28 cellular contexts compared by ENCODE assay signal in the genomic region with DNA sequence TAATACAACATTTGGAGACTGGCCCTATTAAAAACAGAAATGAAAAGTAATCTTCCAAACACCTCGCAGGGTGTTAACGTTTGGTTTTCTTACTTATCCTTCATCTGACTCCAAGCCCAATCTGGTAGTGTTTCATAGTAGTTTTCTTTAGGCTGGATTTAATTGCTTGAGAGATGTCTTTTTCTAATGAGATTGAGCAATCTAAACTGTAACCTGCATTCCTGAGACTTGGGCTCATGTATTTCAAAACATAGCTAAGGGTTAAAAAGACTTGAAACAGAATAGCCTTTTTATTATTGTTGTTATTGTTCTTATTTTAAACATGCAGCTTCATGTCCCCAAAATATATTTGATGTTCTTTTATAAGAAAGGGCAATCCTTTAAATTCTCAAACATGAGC.
"Had no signal": no experiment of that assay in that cellular context is flagged by ENCODE, and none has a peak within 500 bp of the region (broad histone marks: within the 10 kb centered on the region; RNA-seq: fewer than 3 reads in every experiment).

No MANE protein-coding gene starts in this region.

- H3K9me3 ChIP-seq: body of pancreas, esophagus squamous epithelium had no signal

- H3K27ac ChIP-seq: body of pancreas, esophagus squamous epithelium, foreskin keratinocyte, heart left ventricle, left lung, lower lobe of right lung, spleen, tibial nerve had no signal

- H3K27me3 ChIP-seq: body of pancreas, esophagus squamous epithelium, foreskin keratinocyte, heart left ventricle, left lung, spleen, tibial nerve had no signal

- H3K4me1 Mint-ChIP-seq: activated CD8-positive, alpha-beta memory T cell treated with anti-CD3 and anti-CD28 coated beads, Interleukin-2, amount 10 ng/mL, durations not matched to agents 7 days and 5 days; endodermal cell; immature natural killer cell; WTC11 had no signal

- DNase-seq: activated CD4-positive, alpha-beta T cell treated with anti-CD3 and anti-CD28 coated beads for 1 hour; activated CD4-positive, alpha-beta T cell treated with anti-CD3 and anti-CD28 coated beads, Interleukin-2, amount 50 U/mL, for 1 hour; activated CD8-positive, alpha-beta memory T cell treated with anti-CD3 and anti-CD28 coated beads, Interleukin-2, amount 10 ng/mL, durations not matched to agents 7 days and 5 days; activated CD8-positive, alpha-beta T cell treated with anti-CD3 and anti-CD28 coated beads, Interleukin-2, amount 10 ng/mL, durations not matched to agents 7 days and 5 days; activated naive CD4-positive, alpha-beta T cell; activated T-cell treated with anti-CD3 and anti-CD28 coated beads, Interleukin-2, amount 50 U/mL, for 48 hours; aorta; body of pancreas; endodermal cell; esophagus squamous epithelium; heart left ventricle; hypothalamus; immature natural killer cell; kidney glomerular epithelial cell; left lung; lower lobe of right lung; mesendoderm; mucosa of descending colon; right cardiac atrium; spleen; stimulated activated naive CD4-positive, alpha-beta T cell treated with Interleukin-2 at 50 U/mL for 16 hours; T-helper 2 cell had no signal

- H3K36me3 ChIP-seq: esophagus squamous epithelium, heart left ventricle, left lung, lower lobe of right lung, spleen, tibial nerve had no signal

- H3K4me3 Mint-ChIP-seq: activated CD8-positive, alpha-beta memory T cell treated with anti-CD3 and anti-CD28 coated beads, Interleukin-2, amount 10 ng/mL, durations not matched to agents 7 days and 5 days; activated CD8-positive, alpha-beta T cell treated with anti-CD3 and anti-CD28 coated beads, Interleukin-2, amount 10 ng/mL, durations not matched to agents 7 days and 5 days; dendritic cell treated with granulocyte-macrophage colony-stimulating factor and Interleukin-4, amounts not matched to agents 40 ng/mL and 50 ng/mL, for 4 days; endodermal cell; immature natural killer cell; natural killer cell treated with Interleukin-12 subunit alpha and Interleukin-12 subunit beta and Interleukin-15 and Interleukin-18, amount 100 ng/mL, for 72 hours; WTC11 had no signal

- H3K36me3 Mint-ChIP-seq: activated CD8-positive, alpha-beta memory T cell treated with anti-CD3 and anti-CD28 coated beads, Interleukin-2, amount 10 ng/mL, durations not matched to agents 7 days and 5 days; activated naive CD4-positive, alpha-beta T cell treated with anti-CD3 and anti-CD28 coated beads, Interleukin-2, amount 50 U/mL, for 72 hours; immature natural killer cell; natural killer cell treated with Interleukin-12 subunit alpha and Interleukin-12 subunit beta and Interleukin-15 and Interleukin-18, amount 100 ng/mL, for 72 hours had no signal

- H3K9me3 Mint-ChIP-seq: dendritic cell treated with granulocyte-macrophage colony-stimulating factor and Interleukin-4, amounts not matched to agents 40 ng/mL and 50 ng/mL, for 4 days had no signal

- H3K4me1 ChIP-seq: body of pancreas, foreskin keratinocyte, heart left ventricle, lower lobe of right lung, spleen, tibial nerve had no signal

- H3K4me3 ChIP-seq: body of pancreas, esophagus squamous epithelium, heart left ventricle, left lung, lower lobe of right lung, mucosa of descending colon, spleen, tibial nerve had no signal

- H3K27me3 Mint-ChIP-seq: activated CD8-positive, alpha-beta memory T cell treated with anti-CD3 and anti-CD28 coated beads, Interleukin-2, amount 10 ng/mL, durations not matched to agents 7 days and 5 days; dendritic cell treated with granulocyte-macrophage colony-stimulating factor and Interleukin-4, amounts not matched to agents 40 ng/mL and 50 ng/mL, for 4 days; natural killer cell treated with Interleukin-12 subunit alpha and Interleukin-12 subunit beta and Interleukin-15 and Interleukin-18, amount 100 ng/mL, for 72 hours had no signal

- H3K27ac Mint-ChIP-seq: activated CD8-positive, alpha-beta memory T cell treated with anti-CD3 and anti-CD28 coated beads, Interleukin-2, amount 10 ng/mL, durations not matched to agents 7 days and 5 days; activated CD8-positive, alpha-beta T cell treated with anti-CD3 and anti-CD28 coated beads, Interleukin-2, amount 10 ng/mL, durations not matched to agents 7 days and 5 days; activated naive CD4-positive, alpha-beta T cell treated with anti-CD3 and anti-CD28 coated beads, Interleukin-2, amount 50 U/mL, for 72 hours; dendritic cell treated with granulocyte-macrophage colony-stimulating factor and Interleukin-4, amounts not matched to agents 40 ng/mL and 50 ng/mL, for 4 days; endodermal cell; immature natural killer cell; natural killer cell treated with Interleukin-12 subunit alpha and Interleukin-12 subunit beta and Interleukin-15 and Interleukin-18, amount 100 ng/mL, for 72 hours; WTC11 had no signal
